In genomic region chr2:8234757-8235374, GRCh38 we compare ENCODE assay signal across 9 cellular contexts.
DNase-seq lines count a peak whose midpoint lies in the region; ATAC-seq, FAIRE-seq and TF ChIP-seq lines count a peak whose summit lies in the region.
"Had no signal": no experiment of that assay in that cellular context is flagged by ENCODE, and none has a peak within 500 bp of the region (broad histone marks: within the 10 kb centered on the region; RNA-seq: fewer than 3 reads in every experiment).

No MANE protein-coding gene starts in this region.

- H3K36me3 ChIP-seq in heart right ventricle: no peaks in the 10 kb centered on the region
- H3K36me3 ChIP-seq in right atrium auricular region: no peaks in the 10 kb centered on the region

- H3K4me1 ChIP-seq in heart right ventricle (peaks cover 0 to 39% (median 14%) of the 10 kb centered on the region in 9 donors), right atrium auricular region (peaks cover 0 to 8% of the 10 kb centered on the region in 2 donors)

- peak overlapping the region; percentile 39 for H3K27ac Mint-ChIP-seq in stimulated activated memory B cell treated with anti-CD40 and anti-IgM and Interleukin-4, amounts not matched to agents 10 μg/mL and 1 μg/mL and 100 μg/mL, for 72 hours
- H3K27ac Mint-ChIP-seq: activated naive CD8-positive, alpha-beta T cell had no signal

- WGBS in heart right ventricle, 2 donors: 58 to 70% methylated on average over 13 of the region's 13 CpGs

- peaks cover 36% of the 10 kb centered on the region for H3K27me3 Mint-ChIP-seq in stimulated activated memory B cell treated with anti-CD40 and anti-IgM and Interleukin-4, amounts not matched to agents 10 μg/mL and 1 μg/mL and 100 μg/mL, for 72 hours

- no peak for FAIRE-seq in frontal cortex (lab: Jason Lieb, UNC)

- H3K4me1 Mint-ChIP-seq in stimulated activated memory B cell treated with anti-CD40 and anti-IgM and Interleukin-4, amounts not matched to agents 10 μg/mL and 1 μg/mL and 100 μg/mL, for 72 hours: peaks cover 17% of the 10 kb centered on the region

- H3K9me3 Mint-ChIP-seq in stimulated activated memory B cell treated with anti-CD40 and anti-IgM and Interleukin-4, amounts not matched to agents 10 μg/mL and 1 μg/mL and 100 μg/mL, for 72 hours: no peaks in the 10 kb centered on the region

- intact Hi-C loops in heart right ventricle (cut with DNase I): loop anchor here in 3 of 10 donors (10.0 kb wide), 2 partner anchors 100 to 450 kb away; partner anchors contain the start of gene ID2 (in 2 of the 3)

- ATAC-seq in heart right ventricle (peak in 5 of 8 donors; percentile 23 to 71 (median 33)), HG02981 (IDR thresholded peaks at IDR 0.05; ENCODE audit: unreplicated experiment) (peak; percentile 89)
- peak; percentile 87 for ATAC-seq in stimulated activated memory B cell treated with anti-CD40 and anti-IgM and Interleukin-4, amounts not matched to agents 10 μg/mL and 1 μg/mL and 100 μg/mL, for 72 hours

- H3K27me3 ChIP-seq in heart right ventricle (no peaks in the 10 kb centered on the region), right atrium auricular region (no peaks in the 10 kb centered on the region)

- H3K9me3 ChIP-seq in heart right ventricle (no peaks in the 10 kb centered on the region), right atrium auricular region (no peaks in the 10 kb centered on the region)

- DNase-seq in heart right ventricle (no peak), right atrium auricular region (ENCODE audit: low spot score) (no peak), NCI-H748 (lab: John Stamatoyannopoulos, UW; ENCODE audit: unreplicated experiment) (peak; percentile 93), frontal cortex (ENCODE audit: low spot score in 2 of 2) (no peak), GF-D8 (lab: John Stamatoyannopoulos, UW) (no peak), retina (no peak)

- no peaks in the 10 kb centered on the region for H3K36me3 Mint-ChIP-seq in stimulated activated memory B cell treated with anti-CD40 and anti-IgM and Interleukin-4, amounts not matched to agents 10 μg/mL and 1 μg/mL and 100 μg/mL, for 72 hours

- H3K27ac ChIP-seq in heart right ventricle (peak overlapping the region in 2 of 10 donors; percentile 11 to 50), right atrium auricular region (no peak overlapping the region)

- H3K4me3 ChIP-seq in heart right ventricle: no peak overlapping the region
- no peak overlapping the region for H3K4me3 ChIP-seq in right atrium auricular region

- H3K4me3 Mint-ChIP-seq in stimulated activated memory B cell treated with anti-CD40 and anti-IgM and Interleukin-4, amounts not matched to agents 10 μg/mL and 1 μg/mL and 100 μg/mL, for 72 hours: no peak overlapping the region
- H3K4me3 Mint-ChIP-seq: activated naive CD8-positive, alpha-beta T cell had no signal

- TF ChIP-seq CTCF in heart right ventricle (IDR thresholded peaks at IDR 0.05): no peak
- TF ChIP-seq CTCF in right atrium auricular region (IDR thresholded peaks at IDR 0.05): no peak

Comparison
In these comparisons a context has a peak if more than half of its experiments do, and no peak if none do; other contexts are left out.
1. ATAC-seq: peak in every context shown above with its lines; median percentile 89 in HG02981; 87 in stimulated activated memory B cell treated with anti-CD40 and anti-IgM and Interleukin-4, amounts not matched to agents 10 μg/mL and 1 μg/mL and 100 μg/mL, for 72 hours; 33 in heart right ventricle.